ENCODE assay signal across 8 cellular contexts in genomic region chr1:777480-778180, GRCh38.
DNase-seq lines count a peak whose midpoint lies in the region; ATAC-seq and TF ChIP-seq lines count a peak whose summit lies in the region.
"Not testable (repeated sequence)": the region's sequence is repeated elsewhere in the genome, so short reads cannot be mapped to it uniquely, and the experiment has no call there.

No MANE protein-coding gene starts in this region.

- not testable (repeated sequence) for H2BK120ac ChIP-seq in H9 (ENCODE audit: low read depth, low read length, poor library complexity, severe bottlenecking)

- not testable (repeated sequence) for H4K8ac ChIP-seq in H9 (replicated peaks; ENCODE audit: insufficient read length, low read depth, low read length)

- H4K91ac ChIP-seq in H9 (ENCODE audit: insufficient read length, low read depth, low read length), result not testable (repeated sequence)

- H3K79me1 ChIP-seq in H9 (ENCODE audit: insufficient read depth, low read depth, low read length, poor library complexity, severe bottlenecking), result not testable (repeated sequence)

- H3K27ac ChIP-seq in ACC112 (ENCODE audit: low read depth, low read length), result peak overlapping the region; percentile 57; the same call in 1 of the 2 replicates
- H3K27ac ChIP-seq in H9 (ENCODE audit: insufficient read length, low read depth, low read length), result not testable (repeated sequence)
- peak overlapping the region; percentile 75 for H3K27ac ChIP-seq in Panc1 (ENCODE audit: low read length)
- H3K27ac ChIP-seq in coronary artery, result peak overlapping the region; percentile 81 to 87

- not testable (repeated sequence) for H3K14ac ChIP-seq in H9 (ENCODE audit: insufficient read depth, low read length)

- H3K9me3 Mint-ChIP-seq in H9; activated T-helper 1 cell treated with anti-CD3 and anti-CD28 coated beads, Interleukin-12 subunit alpha, Interleukin-12 subunit beta, Interleukin-2, Interleukin-4 antibody, amounts not matched to agents 30 ng/mL and 10 ng/mL and 1 ng/mL, durations not matched to agents 14 hours and 24 hours and 36 hours; nephron; stimulated activated effector memory CD8-positive, alpha-beta T cell treated with anti-CD3 and anti-CD28 coated beads, Interleukin-12 subunit alpha, Interleukin-12 subunit beta, amount 100 ng/mL, for 72 hours: not testable (repeated sequence)

- not testable (repeated sequence) for H3K36me3 ChIP-seq in ACC112 (ENCODE audit: insufficient read depth, low read length); Panc1 (ENCODE audit: control insufficient read depth, insufficient read depth, low read length)

- CTCF ChIA-PET in Panc1 (lab: Charles Lee), result not testable (repeated sequence)

- not testable (repeated sequence) for H3K4me1 Mint-ChIP-seq in H9; activated T-helper 1 cell treated with anti-CD3 and anti-CD28 coated beads, Interleukin-12 subunit alpha, Interleukin-12 subunit beta, Interleukin-2, Interleukin-4 antibody, amounts not matched to agents 30 ng/mL and 10 ng/mL and 1 ng/mL, durations not matched to agents 14 hours and 24 hours and 36 hours (ENCODE audit: low read depth); nephron; stimulated activated effector memory CD8-positive, alpha-beta T cell treated with anti-CD3 and anti-CD28 coated beads, Interleukin-12 subunit alpha, Interleukin-12 subunit beta, amount 100 ng/mL, for 72 hours

- H3K4me1 ChIP-seq in ACC112 (ENCODE audit: control insufficient read depth, insufficient read depth, low read length, unreplicated experiment); H9 (ENCODE audit: insufficient read depth, low read length); Panc1 (ENCODE audit: control insufficient read depth, insufficient read depth, low read length): not testable (repeated sequence)

- DNase-seq in H9 (peak; percentile 9), coronary artery (ENCODE audit: low spot score) (peak; percentile 71), left ventricle myocardium superior (peak; percentile 28)
- not testable (repeated sequence) for DNase-seq in Panc1 (ENCODE audit: low read depth, low spot score); activated T-helper 1 cell treated with anti-CD3 and anti-CD28 coated beads, Interleukin-12 subunit alpha, Interleukin-12 subunit beta, Interleukin-2, Interleukin-4 antibody, amounts not matched to agents 30 ng/mL and 10 ng/mL and 1 ng/mL, durations not matched to agents 14 hours and 24 hours and 36 hours (ENCODE audit: low spot score); stimulated activated effector memory CD8-positive, alpha-beta T cell treated with anti-CD3 and anti-CD28 coated beads, Interleukin-12 subunit alpha, Interleukin-12 subunit beta, amount 100 ng/mL, for 72 hours (ENCODE audit: low spot score in 2 of 2)

- H2BK20ac ChIP-seq in H9 (ENCODE audit: low read depth, low read length, poor library complexity, severe bottlenecking), result not testable (repeated sequence)

- not testable (repeated sequence) for H2BK15ac ChIP-seq in H9 (ENCODE audit: low read depth, low read length)

- not testable (repeated sequence) for H3K36me3 Mint-ChIP-seq in H9 (ENCODE audit: insufficient read depth in 1 of 3, low read depth in 3 of 3); activated T-helper 1 cell treated with anti-CD3 and anti-CD28 coated beads, Interleukin-12 subunit alpha, Interleukin-12 subunit beta, Interleukin-2, Interleukin-4 antibody, amounts not matched to agents 30 ng/mL and 10 ng/mL and 1 ng/mL, durations not matched to agents 14 hours and 24 hours and 36 hours (ENCODE audit: low read depth); nephron (ENCODE audit: low read depth); stimulated activated effector memory CD8-positive, alpha-beta T cell treated with anti-CD3 and anti-CD28 coated beads, Interleukin-12 subunit alpha, Interleukin-12 subunit beta, amount 100 ng/mL, for 72 hours

- H3K18ac ChIP-seq in H9 (ENCODE audit: insufficient read length, low read depth, low read length), result not testable (repeated sequence)

- not testable (repeated sequence) for H3K27me3 ChIP-seq in ACC112 (ENCODE audit: insufficient read depth, low read length); H9 (ENCODE audit: insufficient read depth, low read length); Panc1 (ENCODE audit: control insufficient read depth, insufficient read depth, low read length)

- not testable (repeated sequence) for BruUV-seq in Panc1 (replicated peaks; lab: Mats Ljungman, UMichigan)

- H3K4me3 ChIP-seq in ACC112 (ENCODE audit: low read depth, low read length), result peak overlapping the region; percentile 88
- H3K4me3 ChIP-seq in Panc1 (ENCODE audit: low read depth in 2 of 2, low read length in 2 of 2), result peak overlapping the region; percentile 63 to 81
- peak overlapping the region; percentile 81 for H3K4me3 ChIP-seq in coronary artery

- not testable (repeated sequence) for H3K27me3 Mint-ChIP-seq in H9 (ENCODE audit: low read depth); activated T-helper 1 cell treated with anti-CD3 and anti-CD28 coated beads, Interleukin-12 subunit alpha, Interleukin-12 subunit beta, Interleukin-2, Interleukin-4 antibody, amounts not matched to agents 30 ng/mL and 10 ng/mL and 1 ng/mL, durations not matched to agents 14 hours and 24 hours and 36 hours (ENCODE audit: insufficient read depth); nephron (ENCODE audit: low read depth)

- not testable (repeated sequence) for H2BK12ac ChIP-seq in H9 (ENCODE audit: insufficient read length, low read depth, low read length)

- H3K4me3 Mint-ChIP-seq in H9, result peak overlapping the region; percentile 98
- peak overlapping the region; percentile 98 for H3K4me3 Mint-ChIP-seq in activated T-helper 1 cell treated with anti-CD3 and anti-CD28 coated beads, Interleukin-12 subunit alpha, Interleukin-12 subunit beta, Interleukin-2, Interleukin-4 antibody, amounts not matched to agents 30 ng/mL and 10 ng/mL and 1 ng/mL, durations not matched to agents 14 hours and 24 hours and 36 hours
- peak overlapping the region; percentile 98 to 100 (median 100) for H3K4me3 Mint-ChIP-seq in nephron
- H3K4me3 Mint-ChIP-seq in stimulated activated effector memory CD8-positive, alpha-beta T cell treated with anti-CD3 and anti-CD28 coated beads, Interleukin-12 subunit alpha, Interleukin-12 subunit beta, amount 100 ng/mL, for 72 hours, result peak overlapping the region; percentile 85

- not testable (repeated sequence) for H3K56ac ChIP-seq in H9 (ENCODE audit: insufficient read length, low read depth, low read length)

- H3K79me2 ChIP-seq in ACC112 (ENCODE audit: control insufficient read depth, insufficient read depth, low read length, unreplicated experiment), result peaks cover 16% of the 10 kb centered on the region
- H3K79me2 ChIP-seq in H9 (ENCODE audit: insufficient read depth, low read length), result not testable (repeated sequence)

- H4K5ac ChIP-seq in H9 (ENCODE audit: insufficient read length, low read depth, low read length), result not testable (repeated sequence)

- not testable (repeated sequence) for H2AK5ac ChIP-seq in H9 (ENCODE audit: insufficient read length, low read length)

- H3K23me2 ChIP-seq in H9 (ENCODE audit: insufficient read length, low read depth, low read length, poor library complexity, severe bottlenecking), result not testable (repeated sequence)

- ATAC-seq in Panc1; left ventricle myocardium superior; stimulated activated effector memory CD8-positive, alpha-beta T cell treated with anti-CD3 and anti-CD28 coated beads, Interleukin-12 subunit alpha, Interleukin-12 subunit beta, amount 100 ng/mL, for 72 hours: not testable (repeated sequence)

- not testable (repeated sequence) for H3K23ac ChIP-seq in H9 (ENCODE audit: insufficient read length, low read depth, low read length)

- no CpG with 5 or more reads among the region's 23 CpGs for WGBS in H9 (ENCODE audit: extremely low coverage, insufficient read length, low lambda C conversion rate)

- not testable (repeated sequence) for H3T11ph ChIP-seq in H9 (ENCODE audit: low read length)

- POLR2A ChIA-PET in Panc1 (lab: Charles Lee), result not testable (repeated sequence)

- H3K4ac ChIP-seq in H9 (ENCODE audit: low read depth, low read length), result not testable (repeated sequence)

- in situ Hi-C loops in Panc1 (cut with HindIII; ENCODE audit: low pct_unique_long_range_greater_than_20kb, low sequenced_read_pairs), result not testable (repeated sequence)

- H4K20me1 ChIP-seq in H9 (ENCODE audit: control insufficient read depth, insufficient read depth, insufficient read length), result not testable (repeated sequence)

- H3K4me2 ChIP-seq in H9 (ENCODE audit: insufficient read depth, insufficient read length, low read length), result not testable (repeated sequence)

- TF ChIP-seq CTCF in H9 (conservative IDR thresholded peaks at IDR 0.05); Panc1 (IDR thresholded peaks at IDR 0.05); coronary artery (IDR thresholded peaks at IDR 0.05); nephron (IDR thresholded peaks at IDR 0.05; ENCODE audit: unreplicated experiment in 3 of 3): not testable (repeated sequence)

- not testable (repeated sequence) for H3K9me3 ChIP-seq in H9 (ENCODE audit: control insufficient read depth, low read depth, low read length); Panc1 (ENCODE audit: control insufficient read depth, insufficient read depth, low read depth, low read length)

- not testable (repeated sequence) for H3K27ac Mint-ChIP-seq in H9; activated T-helper 1 cell treated with anti-CD3 and anti-CD28 coated beads, Interleukin-12 subunit alpha, Interleukin-12 subunit beta, Interleukin-2, Interleukin-4 antibody, amounts not matched to agents 30 ng/mL and 10 ng/mL and 1 ng/mL, durations not matched to agents 14 hours and 24 hours and 36 hours; nephron; stimulated activated effector memory CD8-positive, alpha-beta T cell treated with anti-CD3 and anti-CD28 coated beads, Interleukin-12 subunit alpha, Interleukin-12 subunit beta, amount 100 ng/mL, for 72 hours

- not testable (repeated sequence) for H2AFZ ChIP-seq in ACC112 (ENCODE audit: low read length, unreplicated experiment); H9 (ENCODE audit: low read length)

- not testable (repeated sequence) for H3K9ac ChIP-seq in H9 (ENCODE audit: extremely low read depth, insufficient read length, low read length)

- not testable (repeated sequence) for H2BK5ac ChIP-seq in H9 (ENCODE audit: insufficient read length, low read length)

- intact Hi-C loops in Panc1 (cut with micrococcal nuclease; ENCODE audit: unreplicated experiment); activated T-helper 1 cell treated with anti-CD3 and anti-CD28 coated beads, Interleukin-12 subunit alpha, Interleukin-12 subunit beta, Interleukin-2, Interleukin-4 antibody, amounts not matched to agents 30 ng/mL and 10 ng/mL and 1 ng/mL, durations not matched to agents 14 hours and 24 hours and 36 hours (cut with micrococcal nuclease); left ventricle myocardium superior (cut with micrococcal nuclease): not testable (repeated sequence)
